1 cellular context compared by ENCODE assay signal in genomic region chr3:72482589-72483249, GRCh38.
TF ChIP-seq lines count a peak whose summit lies in the region.

No MANE protein-coding gene starts in this region.

TF ChIP-seq in HCT116, 20 proteins besides CTCF, POLR2A, EP300 and RAD21 (continued from another document):
- TF ChIP-seq, protein P1, sequence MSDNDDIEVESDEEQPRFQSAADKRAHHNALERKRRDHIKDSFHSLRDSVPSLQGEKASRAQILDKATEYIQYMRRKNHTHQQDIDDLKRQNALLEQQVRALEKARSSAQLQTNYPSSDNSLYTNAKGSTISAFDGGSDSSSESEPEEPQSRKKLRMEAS (IDR thresholded peaks at IDR 0.05) = peak; percentile 24; the same call in 1 of the 2 replicates
- TF ChIP-seq EZH2phosphoT487 (IDR thresholded peaks at IDR 0.05; ENCODE audit: borderline replicate concordance) (no peak), POLR2AphosphoS5 (IDR thresholded peaks at IDR 0.05; ENCODE audit: low read depth, low read length) (no peak), YY1 (IDR thresholded peaks at IDR 0.05; ENCODE audit: extremely low read depth, insufficient replicate concordance, low read depth, low read length) (no peak), TCF7L2 (IDR thresholded peaks at IDR 0.05; ENCODE audit: borderline replicate concordance, extremely low read depth, insufficient read depth, insufficient read length) (no peak), SP1 (IDR thresholded peaks at IDR 0.05; ENCODE audit: low read depth) (no peak), ELF1 (IDR thresholded peaks at IDR 0.05; ENCODE audit: borderline replicate concordance, low read depth) (no peak), EZH2 (IDR thresholded peaks at IDR 0.05) (no peak)
- TF ChIP-seq, protein P2, sequence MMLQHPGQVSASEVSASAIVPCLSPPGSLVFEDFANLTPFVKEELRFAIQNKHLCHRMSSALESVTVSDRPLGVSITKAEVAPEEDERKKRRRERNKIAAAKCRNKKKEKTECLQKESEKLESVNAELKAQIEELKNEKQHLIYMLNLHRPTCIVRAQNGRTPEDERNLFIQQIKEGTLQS (IDR thresholded peaks at IDR 0.05) = no peak
- TF ChIP-seq, protein P3, sequence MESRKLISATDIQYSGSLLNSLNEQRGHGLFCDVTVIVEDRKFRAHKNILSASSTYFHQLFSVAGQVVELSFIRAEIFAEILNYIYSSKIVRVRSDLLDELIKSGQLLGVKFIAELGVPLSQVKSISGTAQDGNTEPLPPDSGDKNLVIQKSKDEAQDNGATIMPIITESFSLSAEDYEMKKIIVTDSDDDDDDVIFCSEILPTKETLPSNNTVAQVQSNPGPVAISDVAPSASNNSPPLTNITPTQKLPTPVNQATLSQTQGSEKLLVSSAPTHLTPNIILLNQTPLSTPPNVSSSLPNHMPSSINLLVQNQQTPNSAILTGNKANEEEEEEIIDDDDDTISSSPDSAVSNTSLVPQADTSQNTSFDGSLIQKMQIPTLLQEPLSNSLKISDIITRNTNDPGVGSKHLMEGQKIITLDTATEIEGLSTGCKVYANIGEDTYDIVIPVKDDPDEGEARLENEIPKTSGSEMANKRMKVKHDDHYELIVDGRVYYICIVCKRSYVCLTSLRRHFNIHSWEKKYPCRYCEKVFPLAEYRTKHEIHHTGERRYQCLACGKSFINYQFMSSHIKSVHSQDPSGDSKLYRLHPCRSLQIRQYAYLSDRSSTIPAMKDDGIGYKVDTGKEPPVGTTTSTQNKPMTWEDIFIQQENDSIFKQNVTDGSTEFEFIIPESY (IDR thresholded peaks at IDR 0.05; ENCODE audit: extremely low read depth, insufficient replicate concordance, low read length) = no peak
